1 cellular context compared by ENCODE assay signal in the genomic region with DNA sequence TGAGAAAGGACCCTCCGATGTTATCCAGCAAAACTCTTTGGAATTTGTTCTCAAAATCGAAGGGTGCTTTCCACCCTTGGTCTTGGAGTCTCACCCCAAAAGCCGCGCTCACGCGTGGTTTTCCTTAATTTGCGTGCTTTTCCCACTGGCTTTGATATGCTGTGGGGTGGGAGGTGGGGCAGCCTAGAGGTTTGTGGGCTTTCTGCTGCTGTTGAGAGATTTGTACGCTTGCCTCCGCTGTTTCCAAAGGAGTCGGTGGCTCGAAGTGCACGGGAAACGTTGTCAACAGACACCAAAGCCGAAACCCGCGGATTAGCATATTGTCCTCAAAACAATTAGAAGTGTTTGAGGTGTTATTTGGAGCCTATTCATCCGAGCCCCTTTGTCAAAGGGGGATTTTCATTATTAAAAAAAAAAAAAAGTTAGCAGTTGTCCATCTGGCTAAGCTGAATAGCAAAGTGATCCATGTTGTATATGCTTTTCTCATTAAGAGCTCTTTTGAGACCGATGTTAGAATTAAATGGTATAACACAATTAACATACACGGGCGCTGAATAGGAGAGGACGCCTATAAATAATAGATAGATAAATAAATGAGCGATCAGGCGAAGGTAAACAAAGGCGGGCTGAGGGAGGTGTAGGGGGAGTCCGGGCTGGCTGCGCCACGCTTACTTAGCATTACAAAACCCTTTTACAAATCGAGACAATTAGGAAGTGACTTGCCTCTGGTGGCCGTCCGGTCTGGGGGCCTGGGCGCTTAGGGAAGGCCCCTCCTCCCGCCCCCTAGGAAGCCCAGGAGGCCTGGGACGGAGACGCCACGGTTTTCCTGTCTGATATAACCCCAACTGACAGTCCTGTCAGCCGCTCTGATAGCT.
A peak's percentile ranks its signal among the peaks of the same experiment; 100 is the strongest.
TF ChIP-seq lines count a peak whose summit lies in the region.

No MANE protein-coding gene starts in this region.

TF ChIP-seq in HepG2, 621 proteins besides CTCF, POLR2A, EP300 and RAD21 (continued from another document):
- TF ChIP-seq EZH2 (conservative IDR thresholded peaks at IDR 0.05; ENCODE audit: low read depth, low read length): 0 out of 2 replicates have a peak, but pooled peaks have one; percentile 25
